ENCODE assay signal across 24 cellular contexts in genomic region chrX:120291211-120291610, GRCh38.
"Had no signal": no experiment of that assay in that cellular context is flagged by ENCODE, and none has a peak within 500 bp of the region (broad histone marks: within the 10 kb centered on the region; RNA-seq: fewer than 3 reads in every experiment).

No MANE protein-coding gene starts in this region.

- ATAC-seq: K562, T-cell had no signal

- H3K4me3 ChIP-seq: K562, SJSA1, SK-N-MC had no signal

- H3K9me3 ChIP-seq: SJSA1 had no signal

- H3K27me3 ChIP-seq: SJSA1 had no signal

- H3K4me2 ChIP-seq: KMS-11 had no signal

- DNase-seq: Kasumi-1, MM.1S, NCI-H1048, NCI-H1105, NCI-H1417, NCI-H187, NCI-H2029, NCI-H2081 treated with DMSO at 0.1 percent for 48 hours, NCI-H226, NCI-H446, NCI-H510A, NCI-H524 treated with DMSO at 0.1 percent for 48 hours, Right ventricle myocardium superior, RPMI8226, SIG-M5, SW 1271, T-cell had no signal

- H3K4me1 ChIP-seq: SJSA1 had no signal

- FAIRE-seq: HTR-8/SVneo, K562, RCC 7860 had no signal

- H3K27ac ChIP-seq: HL-60, KMS-11, SJSA1, SK-N-MC had no signal

- H3K36me3 ChIP-seq: SJSA1 had no signal

- H3K9ac ChIP-seq: KMS-11 had no signal
